In the genomic region with DNA sequence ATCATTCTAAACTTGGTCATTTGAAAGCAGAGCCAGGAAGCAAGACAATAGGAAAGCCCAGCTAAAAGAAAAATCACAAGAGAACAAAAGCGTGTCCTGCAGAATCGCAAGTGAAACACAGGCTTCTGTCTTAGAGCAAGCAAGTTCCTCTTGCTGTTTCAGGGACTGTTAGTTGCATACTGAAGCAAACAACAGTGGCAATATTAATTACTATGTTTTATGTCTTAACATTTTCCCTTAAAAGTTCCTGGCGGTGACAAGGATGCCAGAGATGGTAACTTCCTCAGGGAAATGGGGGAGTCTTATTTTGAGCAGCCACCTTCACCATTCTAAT, we compare ENCODE assay signal across 18 cellular contexts.
DNase-seq lines count a peak whose midpoint lies in the region; ATAC-seq, FAIRE-seq and TF ChIP-seq lines count a peak whose summit lies in the region.
"Had no signal": no experiment of that assay in that cellular context is flagged by ENCODE, and none has a peak within 500 bp of the region (broad histone marks: within the 10 kb centered on the region; RNA-seq: fewer than 3 reads in every experiment).

No MANE protein-coding gene starts in this region.

- CTCF ChIA-PET in A549 (lab: Yijun Ruan, JAX) = no interaction called here

- H3K9me3 ChIP-seq in A549 (no peaks in the 10 kb centered on the region), WERI-Rb-1 (ENCODE audit: severe bottlenecking) (no peaks in the 10 kb centered on the region), hepatocyte (ENCODE audit: low read depth) (no peaks in the 10 kb centered on the region), right lobe of liver (no peaks in the 10 kb centered on the region)
- H3K9me3 ChIP-seq: BLaER1 treated with 17β-estradiol and CSF1 and Interleukin-3, amounts not matched to agents 10 nM and 100 nM had no signal

- H3K36me3 ChIP-seq in WERI-Rb-1 (no peaks in the 10 kb centered on the region), hepatocyte (replicated peaks; ENCODE audit: insufficient read depth, low read depth) (no peaks in the 10 kb centered on the region), right lobe of liver (no peaks in the 10 kb centered on the region)
- H3K36me3 ChIP-seq: BLaER1 treated with 17β-estradiol and CSF1 and Interleukin-3, amounts not matched to agents 10 nM and 100 nM had no signal

- H3K27me3 ChIP-seq in WERI-Rb-1 (ENCODE audit: insufficient read depth, low read depth, severe bottlenecking) = no peaks in the 10 kb centered on the region
- peaks cover 2% of the 10 kb centered on the region for H3K27me3 ChIP-seq in hepatocyte
- no peaks in the 10 kb centered on the region for H3K27me3 ChIP-seq in right lobe of liver
- H3K27me3 ChIP-seq: BLaER1 treated with 17β-estradiol and CSF1 and Interleukin-3, amounts not matched to agents 10 nM and 100 nM had no signal

- no peak for TF ChIP-seq POLR2A in A549 (IDR thresholded peaks at IDR 0.05; ENCODE audit: low read length)
- TF ChIP-seq POLR2A in right lobe of liver (IDR thresholded peaks at IDR 0.05) = no peak

- H2AFZ ChIP-seq in hepatocyte = no peak overlapping the region
- H2AFZ ChIP-seq: GM23248 had no signal

- POLR2A ChIA-PET in A549 (lab: Yijun Ruan, JAX) = no interaction called here

- no peaks in the 10 kb centered on the region for H3K9me2 ChIP-seq in hepatocyte (replicated peaks; ENCODE audit: insufficient read depth)

- no peak for FAIRE-seq in A549 (lab: Jason Lieb, UNC)
- FAIRE-seq: GM12892, GM18507, HTR-8/SVneo had no signal

- TF ChIP-seq EP300 in A549 (IDR thresholded peaks at IDR 0.05) = no peak

- H3K4me3 ChIP-seq in A549 = no peak overlapping the region
- no peak overlapping the region for H3K4me3 ChIP-seq in WERI-Rb-1 (ENCODE audit: low read depth, low read length)
- H3K4me3 ChIP-seq in hepatocyte = no peak overlapping the region
- H3K4me3 ChIP-seq in right lobe of liver = no peak overlapping the region
- H3K4me3 ChIP-seq: BLaER1 treated with 17β-estradiol and CSF1 and Interleukin-3, amounts not matched to agents 10 nM and 100 nM; GM23248 had no signal

- H3K4me1 ChIP-seq in A549 (peaks cover 20% of the 10 kb centered on the region), hepatocyte (ENCODE audit: insufficient read depth) (peaks cover 13% of the 10 kb centered on the region), right lobe of liver (peaks cover 0 to 42% (median 11%) of the 10 kb centered on the region in 4 donors)
- H3K4me1 ChIP-seq: BLaER1 treated with 17β-estradiol and CSF1 and Interleukin-3, amounts not matched to agents 10 nM and 100 nM had no signal

- TF ChIP-seq CTCF in A549 (IDR thresholded peaks at IDR 0.05) (no peak), WERI-Rb-1 (IDR thresholded peaks at IDR 0.05; ENCODE audit: low read depth, low read length) (no peak), hepatocyte (IDR thresholded peaks at IDR 0.05; ENCODE audit: poor library complexity) (no peak), right lobe of liver (IDR thresholded peaks at IDR 0.05) (no peak)

- DNase-seq in A549 (ENCODE audit: low read depth in 1 of 2, low spot score in 1 of 2) = no peak
- no peak for DNase-seq in WERI-Rb-1
- no peak for DNase-seq in hepatocyte (ENCODE audit: low spot score)
- no peak for DNase-seq in right lobe of liver
- DNase-seq in NCI-H2081 (lab: John Stamatoyannopoulos, UW) = no peak
- no peak for DNase-seq in NCI-H2196 (lab: John Stamatoyannopoulos, UW; ENCODE audit: unreplicated experiment)
- no peak for DNase-seq in stimulated activated CD4-positive, alpha-beta T cell treated with anti-CD3 and anti-CD28 coated beads, Interleukin-2, amount 100 ng/mL, for 48 hours
- DNase-seq in NCI-H1694 (lab: John Stamatoyannopoulos, UW) = no peak
- DNase-seq: Calu3; CD8-positive, alpha-beta T cell; GDM1; GM23248 had no signal

- H3K4me2 ChIP-seq in A549 = no peak overlapping the region; the same call in 2 of the 3 replicates
- peak overlapping the region; percentile 10 for H3K4me2 ChIP-seq in hepatocyte
- H3K4me2 ChIP-seq: BLaER1 treated with 17β-estradiol and CSF1 and Interleukin-3, amounts not matched to agents 10 nM and 100 nM had no signal

- 84% methylated on average over 3 of the region's 3 CpGs for WGBS in A549 (ENCODE audit: missing lambda C conversion rate)
- 88% methylated on average over 3 of the region's 3 CpGs for WGBS in hepatocyte (ENCODE audit: low lambda C conversion rate, missing lambda C conversion rate)
- WGBS in right lobe of liver (ENCODE audit: insufficient coverage, low coverage, low lambda C conversion rate, missing lambda C conversion rate) = 62% methylated on average over 3 of the region's 3 CpGs

- intact Hi-C loops in right lobe of liver (cut with DNase I) = no loop called here

- ATAC-seq in A549 (no peak), right lobe of liver (no peak)
- ATAC-seq: CD8-positive, alpha-beta T cell; HCT116 had no signal

- no peaks in the 10 kb centered on the region for H3K79me2 ChIP-seq in hepatocyte

- H3K27ac ChIP-seq in A549 (peak overlapping the region; percentile 67 to 69; a peak in 4 of 6 replicates), WERI-Rb-1 (peak overlapping the region; percentile 73), hepatocyte (no peak overlapping the region), right lobe of liver (peak overlapping the region in 2 of 3 donors; percentile 75 to 85)
- H3K27ac ChIP-seq: 22Rv1; BLaER1 treated with 17β-estradiol and CSF1 and Interleukin-3, amounts not matched to agents 10 nM and 100 nM; GM23248 had no signal

- no peaks in the 10 kb centered on the region for H4K20me1 ChIP-seq in hepatocyte (ENCODE audit: insufficient read depth, poor library complexity, severe bottlenecking)
- H4K20me1 ChIP-seq: BLaER1 treated with 17β-estradiol and CSF1 and Interleukin-3, amounts not matched to agents 10 nM and 100 nM had no signal

- no peak for TF ChIP-seq RAD21 in A549 (conservative IDR thresholded peaks at IDR 0.05 in 1 of 2, IDR thresholded peaks at IDR 0.05 in 1 of 2)

TF ChIP-seq in A549, 52 proteins besides CTCF, POLR2A, EP300 and RAD21:
- TF ChIP-seq, protein P1, sequence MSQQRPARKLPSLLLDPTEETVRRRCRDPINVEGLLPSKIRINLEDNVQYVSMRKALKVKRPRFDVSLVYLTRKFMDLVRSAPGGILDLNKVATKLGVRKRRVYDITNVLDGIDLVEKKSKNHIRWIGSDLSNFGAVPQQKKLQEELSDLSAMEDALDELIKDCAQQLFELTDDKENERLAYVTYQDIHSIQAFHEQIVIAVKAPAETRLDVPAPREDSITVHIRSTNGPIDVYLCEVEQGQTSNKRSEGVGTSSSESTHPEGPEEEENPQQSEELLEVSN (IDR thresholded peaks at IDR 0.05; ENCODE audit: borderline replicate concordance, low read depth) = no peak
- TF ChIP-seq, protein P2, sequence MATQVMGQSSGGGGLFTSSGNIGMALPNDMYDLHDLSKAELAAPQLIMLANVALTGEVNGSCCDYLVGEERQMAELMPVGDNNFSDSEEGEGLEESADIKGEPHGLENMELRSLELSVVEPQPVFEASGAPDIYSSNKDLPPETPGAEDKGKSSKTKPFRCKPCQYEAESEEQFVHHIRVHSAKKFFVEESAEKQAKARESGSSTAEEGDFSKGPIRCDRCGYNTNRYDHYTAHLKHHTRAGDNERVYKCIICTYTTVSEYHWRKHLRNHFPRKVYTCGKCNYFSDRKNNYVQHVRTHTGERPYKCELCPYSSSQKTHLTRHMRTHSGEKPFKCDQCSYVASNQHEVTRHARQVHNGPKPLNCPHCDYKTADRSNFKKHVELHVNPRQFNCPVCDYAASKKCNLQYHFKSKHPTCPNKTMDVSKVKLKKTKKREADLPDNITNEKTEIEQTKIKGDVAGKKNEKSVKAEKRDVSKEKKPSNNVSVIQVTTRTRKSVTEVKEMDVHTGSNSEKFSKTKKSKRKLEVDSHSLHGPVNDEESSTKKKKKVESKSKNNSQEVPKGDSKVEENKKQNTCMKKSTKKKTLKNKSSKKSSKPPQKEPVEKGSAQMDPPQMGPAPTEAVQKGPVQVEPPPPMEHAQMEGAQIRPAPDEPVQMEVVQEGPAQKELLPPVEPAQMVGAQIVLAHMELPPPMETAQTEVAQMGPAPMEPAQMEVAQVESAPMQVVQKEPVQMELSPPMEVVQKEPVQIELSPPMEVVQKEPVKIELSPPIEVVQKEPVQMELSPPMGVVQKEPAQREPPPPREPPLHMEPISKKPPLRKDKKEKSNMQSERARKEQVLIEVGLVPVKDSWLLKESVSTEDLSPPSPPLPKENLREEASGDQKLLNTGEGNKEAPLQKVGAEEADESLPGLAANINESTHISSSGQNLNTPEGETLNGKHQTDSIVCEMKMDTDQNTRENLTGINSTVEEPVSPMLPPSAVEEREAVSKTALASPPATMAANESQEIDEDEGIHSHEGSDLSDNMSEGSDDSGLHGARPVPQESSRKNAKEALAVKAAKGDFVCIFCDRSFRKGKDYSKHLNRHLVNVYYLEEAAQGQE (IDR thresholded peaks at IDR 0.05) = no peak
- TF ChIP-seq NPAS2 (CRISPR knock-in tag; IDR thresholded peaks at IDR 0.05; ENCODE audit: borderline replicate concordance) (no peak), ZSCAN20 (CRISPR knock-in tag; IDR thresholded peaks at IDR 0.05) (no peak), TP53 (CRISPR knock-in tag; IDR thresholded peaks at IDR 0.05) (no peak), MAZ (IDR thresholded peaks at IDR 0.05; ENCODE audit: borderline replicate concordance, low read depth, low read length) (no peak)
- TF ChIP-seq, protein P3, sequence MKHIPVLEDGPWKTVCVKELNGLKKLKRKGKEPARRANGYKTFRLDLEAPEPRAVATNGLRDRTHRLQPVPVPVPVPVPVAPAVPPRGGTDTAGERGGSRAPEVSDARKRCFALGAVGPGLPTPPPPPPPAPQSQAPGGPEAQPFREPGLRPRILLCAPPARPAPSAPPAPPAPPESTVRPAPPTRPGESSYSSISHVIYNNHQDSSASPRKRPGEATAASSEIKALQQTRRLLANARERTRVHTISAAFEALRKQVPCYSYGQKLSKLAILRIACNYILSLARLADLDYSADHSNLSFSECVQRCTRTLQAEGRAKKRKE (CRISPR knock-in tag; IDR thresholded peaks at IDR 0.05; ENCODE audit: low read depth) = no peak
- TF ChIP-seq, protein P4, sequence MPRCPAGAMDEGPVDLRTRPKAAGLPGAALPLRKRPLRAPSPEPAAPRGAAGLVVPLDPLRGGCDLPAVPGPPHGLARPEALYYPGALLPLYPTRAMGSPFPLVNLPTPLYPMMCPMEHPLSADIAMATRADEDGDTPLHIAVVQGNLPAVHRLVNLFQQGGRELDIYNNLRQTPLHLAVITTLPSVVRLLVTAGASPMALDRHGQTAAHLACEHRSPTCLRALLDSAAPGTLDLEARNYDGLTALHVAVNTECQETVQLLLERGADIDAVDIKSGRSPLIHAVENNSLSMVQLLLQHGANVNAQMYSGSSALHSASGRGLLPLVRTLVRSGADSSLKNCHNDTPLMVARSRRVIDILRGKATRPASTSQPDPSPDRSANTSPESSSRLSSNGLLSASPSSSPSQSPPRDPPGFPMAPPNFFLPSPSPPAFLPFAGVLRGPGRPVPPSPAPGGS (IDR thresholded peaks at IDR 0.05) = no peak
